Comparison of ENCODE assay signal across 1 cellular context in the genomic region with DNA sequence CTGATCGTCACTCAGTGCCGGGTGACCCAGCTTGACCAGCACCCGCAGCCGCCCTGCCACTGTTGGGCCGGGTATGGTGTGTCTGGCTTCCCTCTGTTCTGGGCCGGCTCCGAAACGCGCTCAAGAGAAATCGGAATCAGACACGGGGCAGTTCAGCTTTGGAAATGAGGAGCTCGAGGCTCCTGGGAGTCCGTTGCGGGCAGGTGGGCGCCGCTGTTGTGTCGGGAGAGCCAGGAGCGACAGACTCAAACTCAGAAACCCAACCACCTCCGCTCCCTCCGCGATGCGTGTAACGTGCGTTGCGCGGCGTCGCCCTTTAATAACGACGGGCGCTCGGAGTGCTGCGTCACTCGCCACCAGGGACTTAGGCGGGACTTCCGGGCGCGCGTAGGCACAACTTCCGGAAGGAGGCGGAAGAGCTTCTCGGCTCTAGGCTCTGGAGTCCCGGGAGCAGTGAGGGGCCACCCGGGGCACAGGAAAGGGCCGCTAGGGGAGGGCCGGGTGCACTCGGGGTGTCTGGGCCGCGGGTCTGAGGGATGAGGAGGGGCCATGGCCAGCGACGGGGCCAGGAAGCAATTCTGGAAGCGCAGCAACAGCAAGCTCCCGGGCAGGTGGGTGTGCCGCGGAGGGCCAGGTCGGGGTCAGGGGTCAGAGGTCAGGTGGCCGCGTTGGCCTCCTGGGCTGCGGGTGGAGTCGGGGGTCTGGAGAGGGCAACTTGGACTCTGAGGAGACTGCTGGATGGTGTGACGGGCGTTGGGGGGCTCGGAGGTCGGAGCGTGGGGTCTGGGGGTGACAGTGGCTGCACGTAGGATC.
TF ChIP-seq lines count a peak whose summit lies in the region.

A gene with protein sequence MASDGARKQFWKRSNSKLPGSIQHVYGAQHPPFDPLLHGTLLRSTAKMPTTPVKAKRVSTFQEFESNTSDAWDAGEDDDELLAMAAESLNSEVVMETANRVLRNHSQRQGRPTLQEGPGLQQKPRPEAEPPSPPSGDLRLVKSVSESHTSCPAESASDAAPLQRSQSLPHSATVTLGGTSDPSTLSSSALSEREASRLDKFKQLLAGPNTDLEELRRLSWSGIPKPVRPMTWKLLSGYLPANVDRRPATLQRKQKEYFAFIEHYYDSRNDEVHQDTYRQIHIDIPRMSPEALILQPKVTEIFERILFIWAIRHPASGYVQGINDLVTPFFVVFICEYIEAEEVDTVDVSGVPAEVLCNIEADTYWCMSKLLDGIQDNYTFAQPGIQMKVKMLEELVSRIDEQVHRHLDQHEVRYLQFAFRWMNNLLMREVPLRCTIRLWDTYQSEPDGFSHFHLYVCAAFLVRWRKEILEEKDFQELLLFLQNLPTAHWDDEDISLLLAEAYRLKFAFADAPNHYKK (plus strand): TSS at position 413 of the 813 bp plus-strand sequence. CDS start 137 bp downstream, at position 550.

TF ChIP-seq in endothelial cell of umbilical vein, 7 proteins besides CTCF, POLR2A, EP300 and RAD21:
- TF ChIP-seq MYC (IDR thresholded peaks at IDR 0.05; ENCODE audit: low read depth, low read length), result no peak
- TF ChIP-seq, protein P1, sequence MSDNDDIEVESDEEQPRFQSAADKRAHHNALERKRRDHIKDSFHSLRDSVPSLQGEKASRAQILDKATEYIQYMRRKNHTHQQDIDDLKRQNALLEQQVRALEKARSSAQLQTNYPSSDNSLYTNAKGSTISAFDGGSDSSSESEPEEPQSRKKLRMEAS (IDR thresholded peaks at IDR 0.05; ENCODE audit: insufficient read depth, insufficient read length), result peak; percentile 23
- peak; percentile 97 for TF ChIP-seq POLR2AphosphoS5 (IDR thresholded peaks at IDR 0.05; ENCODE audit: insufficient read depth, low read depth, low read length)
